Comparison of ENCODE assay signal across 22 cellular contexts in the genomic region with DNA sequence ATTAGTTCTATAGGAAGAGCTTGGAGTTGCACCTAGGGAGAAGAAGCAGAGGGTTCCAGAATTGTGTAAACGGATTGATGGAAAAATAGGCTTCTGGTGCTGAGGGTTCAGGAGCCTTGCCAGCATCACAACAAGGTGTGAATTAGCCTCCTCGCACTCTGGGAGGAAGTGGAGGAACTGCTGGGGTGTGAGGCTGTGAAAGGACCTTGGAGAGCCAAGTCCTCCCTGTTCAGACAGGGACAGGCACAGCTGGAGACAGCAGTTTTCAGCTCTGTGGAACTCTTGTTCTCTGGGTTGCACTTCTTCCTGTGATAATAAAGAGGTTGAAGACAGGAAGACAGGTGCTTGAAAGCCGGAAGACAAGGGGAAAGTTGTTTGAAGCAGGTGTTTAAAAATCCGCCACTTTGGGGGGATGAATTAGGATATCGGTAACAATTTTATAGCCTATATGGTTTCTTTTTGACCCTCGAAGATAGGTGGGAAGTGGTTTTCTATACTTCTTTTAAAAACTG.
"Had no signal": no experiment of that assay in that cellular context is flagged by ENCODE, and none has a peak within 500 bp of the region (broad histone marks: within the 10 kb centered on the region; RNA-seq: fewer than 3 reads in every experiment).

No MANE protein-coding gene starts in this region.

- H3K36me3 Mint-ChIP-seq: activated naive CD4-positive, alpha-beta T cell treated with anti-CD3 and anti-CD28 coated beads, Interleukin-2, amount 50 U/mL, for 24 hours; immature natural killer cell; natural killer cell had no signal

- H3K27me3 ChIP-seq: body of pancreas, cardiac muscle cell, ovary, transverse colon, uterus had no signal

- DNase-seq: activated CD4-positive, alpha-beta T cell treated with anti-CD3 and anti-CD28 coated beads, Interleukin-2, amount 10 ng/mL, durations not matched to agents 7 days and 5 days; activated CD4-positive, CD25-positive, alpha-beta regulatory T cell treated with anti-CD3 and anti-CD28 coated beads, Interleukin-2, amount 50 U/mL, for 72 hours; activated CD8-positive, alpha-beta T cell treated with anti-CD3 and anti-CD28 coated beads, Interleukin-2, amount 10 ng/mL, durations not matched to agents 7 days and 5 days; activated gamma-delta T cell; anterior cingulate cortex; body of pancreas; effector CD8-positive, alpha-beta T cell; foreskin melanocyte; immature natural killer cell; lower lobe of right lung; natural killer cell; ovary; stimulated activated CD4-positive, alpha-beta T cell treated with anti-CD3 and anti-CD28 coated beads, Interleukin-12 subunit alpha, Interleukin-12 subunit beta, amount 100 ng/mL, for 4 hours; stimulated activated CD4-positive, alpha-beta T cell treated with anti-CD3 and anti-CD28 coated beads, Interleukin-4, amount 100 ng/mL, for 4 hours; transverse colon; uterus had no signal

- H3K4me3 Mint-ChIP-seq: activated CD4-positive, alpha-beta T cell treated with anti-CD3 and anti-CD28 coated beads, Interleukin-2, amount 10 ng/mL, durations not matched to agents 7 days and 5 days; activated CD8-positive, alpha-beta T cell treated with anti-CD3 and anti-CD28 coated beads, Interleukin-2, amount 10 ng/mL, durations not matched to agents 7 days and 5 days; activated naive CD4-positive, alpha-beta T cell treated with anti-CD3 and anti-CD28 coated beads, Interleukin-2, amount 50 U/mL, for 24 hours; activated T-helper 1 cell treated with anti-CD3 and anti-CD28 coated beads, Interleukin-12 subunit alpha, Interleukin-12 subunit beta, Interleukin-2, Interleukin-4 antibody, amounts not matched to agents 30 ng/mL and 10 ng/mL and 1 ng/mL, durations not matched to agents 14 hours and 24 hours and 36 hours; immature natural killer cell; natural killer cell; stimulated activated naive CD8-positive, alpha-beta T cell treated with anti-CD3 and anti-CD28 coated beads, Interleukin-15, Interleukin-2, amounts not matched to agents 100 ng/mL and 50 ng/mL, for 24 hours had no signal

- H3K4me1 Mint-ChIP-seq: immature natural killer cell had no signal

- H3K4me3 ChIP-seq: body of pancreas, cardiac muscle cell, lower lobe of right lung, ovary, psoas muscle, transverse colon, uterus had no signal

- H3K9me3 Mint-ChIP-seq: activated CD4-positive, alpha-beta T cell treated with anti-CD3 and anti-CD28 coated beads, Interleukin-2, amount 10 ng/mL, durations not matched to agents 7 days and 5 days; activated naive CD4-positive, alpha-beta T cell treated with anti-CD3 and anti-CD28 coated beads, Interleukin-2, amount 50 U/mL, for 24 hours; activated T-helper 1 cell treated with anti-CD3 and anti-CD28 coated beads, Interleukin-12 subunit alpha, Interleukin-12 subunit beta, Interleukin-2, Interleukin-4 antibody, amounts not matched to agents 30 ng/mL and 10 ng/mL and 1 ng/mL, durations not matched to agents 14 hours and 24 hours and 36 hours; immature natural killer cell; natural killer cell had no signal

- ATAC-seq: activated CD8-positive, alpha-beta T cell treated with anti-CD3 and anti-CD28 coated beads, Interleukin-2, amount 10 ng/mL, durations not matched to agents 7 days and 5 days; body of pancreas; lower lobe of right lung; natural killer cell had no signal

- H3K27ac ChIP-seq: body of pancreas, cardiac muscle cell, lower lobe of right lung, psoas muscle, VCaP had no signal

- H3K36me3 ChIP-seq: cardiac muscle cell, lower lobe of right lung, ovary, transverse colon, uterus had no signal

- H3K27ac Mint-ChIP-seq: activated CD4-positive, alpha-beta T cell treated with anti-CD3 and anti-CD28 coated beads, Interleukin-2, amount 10 ng/mL, durations not matched to agents 7 days and 5 days; activated CD8-positive, alpha-beta T cell treated with anti-CD3 and anti-CD28 coated beads, Interleukin-2, amount 10 ng/mL, durations not matched to agents 7 days and 5 days; activated naive CD4-positive, alpha-beta T cell treated with anti-CD3 and anti-CD28 coated beads, Interleukin-2, amount 50 U/mL, for 24 hours; activated T-helper 1 cell treated with anti-CD3 and anti-CD28 coated beads, Interleukin-12 subunit alpha, Interleukin-12 subunit beta, Interleukin-2, Interleukin-4 antibody, amounts not matched to agents 30 ng/mL and 10 ng/mL and 1 ng/mL, durations not matched to agents 14 hours and 24 hours and 36 hours; immature natural killer cell; stimulated activated naive CD8-positive, alpha-beta T cell treated with anti-CD3 and anti-CD28 coated beads, Interleukin-15, Interleukin-2, amounts not matched to agents 100 ng/mL and 50 ng/mL, for 24 hours had no signal

- H3K9me3 ChIP-seq: body of pancreas, lower lobe of right lung, ovary, psoas muscle, transverse colon had no signal
